Comparison of ENCODE assay signal across 12 cellular contexts in the genomic region with DNA sequence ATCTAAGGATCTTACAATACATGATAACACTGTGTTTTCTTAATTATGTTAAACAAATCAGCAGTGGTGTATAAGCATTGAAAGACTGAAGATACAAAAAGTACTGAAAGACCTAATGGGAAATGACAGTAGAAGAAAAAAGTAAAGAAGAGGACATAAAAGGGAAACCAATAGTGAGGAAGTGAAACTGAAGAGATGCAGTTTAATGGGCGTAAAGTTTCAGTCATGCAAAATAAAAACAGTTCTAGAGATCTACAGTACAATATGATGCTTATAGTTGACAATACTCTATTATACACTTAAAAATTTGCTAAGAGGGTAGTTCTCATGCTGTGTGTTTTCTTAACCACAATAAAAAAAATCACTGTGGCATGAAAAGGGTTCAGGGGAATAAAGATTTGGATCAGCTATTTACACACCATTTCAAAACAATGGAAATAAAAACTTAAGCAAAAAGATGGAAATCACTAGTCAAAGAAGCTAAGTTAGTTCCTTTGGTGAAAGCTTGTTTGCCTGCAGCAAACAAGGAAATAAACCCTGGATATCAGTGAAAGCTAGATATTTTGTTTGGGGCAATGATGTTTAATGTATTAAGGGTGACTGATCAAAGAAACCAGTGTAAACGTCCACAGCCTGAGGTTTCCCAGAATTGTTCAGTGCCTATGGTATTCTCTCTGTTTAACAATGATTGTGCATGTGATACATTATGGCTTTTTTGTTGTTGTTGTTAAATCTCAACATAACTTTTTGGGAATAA.
DNase-seq lines count a peak whose midpoint lies in the region; ATAC-seq lines count a peak whose summit lies in the region.
"Had no signal": no experiment of that assay in that cellular context is flagged by ENCODE, and none has a peak within 500 bp of the region (broad histone marks: within the 10 kb centered on the region; RNA-seq: fewer than 3 reads in every experiment).

No MANE protein-coding gene starts in this region.

- H3K27me3 Mint-ChIP-seq in CD8-positive, alpha-beta memory T cell = no peaks in the 10 kb centered on the region

- H3K27ac Mint-ChIP-seq in CD8-positive, alpha-beta memory T cell = no peak overlapping the region
- H3K27ac Mint-ChIP-seq: activated CD8-positive, alpha-beta T cell treated with anti-CD3 and anti-CD28 coated beads, Interleukin-2, amount 10 ng/mL, durations not matched to agents 7 days and 5 days had no signal

- POLR2A ChIA-PET in CD8-positive, alpha-beta memory T cell (lab: Charles Lee) = no interaction called here

- CTCF ChIA-PET in CD8-positive, alpha-beta memory T cell (lab: Charles Lee) = no interaction called here

- H3K36me3 Mint-ChIP-seq in CD8-positive, alpha-beta memory T cell = no peaks in the 10 kb centered on the region

- peak; percentile 28 for DNase-seq in SIG-M5 treated with dmso at 0.1 percent for 504 hours (lab: John Stamatoyannopoulos, UW; ENCODE audit: unreplicated experiment)
- no peak for DNase-seq in SIG-M5 (lab: John Stamatoyannopoulos, UW)
- no peak for DNase-seq in CD8-positive, alpha-beta memory T cell
- DNase-seq in midbrain (lab: John Stamatoyannopoulos, UW) = no peak
- no peak for DNase-seq in stimulated activated CD8-positive, alpha-beta memory T cell treated with anti-CD3 and anti-CD28 coated beads, Interleukin-4, amount 100 ng/mL, for 48 hours
- DNase-seq in SK-N-DZ (ENCODE audit: low spot score) = no peak
- DNase-seq: activated CD8-positive, alpha-beta T cell treated with anti-CD3 and anti-CD28 coated beads, Interleukin-2, amount 10 ng/mL, durations not matched to agents 7 days and 5 days; stimulated activated CD4-positive, alpha-beta T cell treated with anti-CD3 and anti-CD28 coated beads, Interleukin-12 subunit alpha, Interleukin-12 subunit beta, amount 100 ng/mL, for 4 hours; testis had no signal

- no peak overlapping the region for H3K4me3 Mint-ChIP-seq in CD8-positive, alpha-beta memory T cell
- H3K4me3 Mint-ChIP-seq: activated CD8-positive, alpha-beta T cell treated with anti-CD3 and anti-CD28 coated beads, Interleukin-2, amount 10 ng/mL, durations not matched to agents 7 days and 5 days had no signal

- ATAC-seq in HG02798 (IDR thresholded peaks at IDR 0.05; ENCODE audit: poor library complexity, unreplicated experiment) = peak; percentile 98
- ATAC-seq in HG03575 (IDR thresholded peaks at IDR 0.05; ENCODE audit: extremely low read depth, insufficient number of reproducible peaks, low FRiP score, unreplicated experiment) = peak; percentile 99
- ATAC-seq: activated CD8-positive, alpha-beta T cell treated with anti-CD3 and anti-CD28 coated beads, Interleukin-2, amount 10 ng/mL, durations not matched to agents 7 days and 5 days had no signal

- H3K36me3 ChIP-seq in CD8-positive, alpha-beta memory T cell (ENCODE audit: insufficient read depth, low read length) = no peaks in the 10 kb centered on the region

- H3K9me3 Mint-ChIP-seq in CD8-positive, alpha-beta memory T cell = peaks cover 6 to 21% (median 13%) of the 10 kb centered on the region in 5 donors

- no peaks in the 10 kb centered on the region for H3K9me3 ChIP-seq in CD8-positive, alpha-beta memory T cell (ENCODE audit: low read length)
- H3K9me3 ChIP-seq: testis had no signal

- no peaks in the 10 kb centered on the region for H3K27me3 ChIP-seq in CD8-positive, alpha-beta memory T cell (ENCODE audit: insufficient read depth, low read length, poor library complexity, severe bottlenecking)
- H3K27me3 ChIP-seq: testis had no signal

- H3K4me1 Mint-ChIP-seq in CD8-positive, alpha-beta memory T cell = no peaks in the 10 kb centered on the region

- no peak overlapping the region for H3K27ac ChIP-seq in CD8-positive, alpha-beta memory T cell (ENCODE audit: low read depth, low read length)
- H3K27ac ChIP-seq: KMS-11, testis had no signal

- no peaks in the 10 kb centered on the region for H3K4me1 ChIP-seq in CD8-positive, alpha-beta memory T cell (ENCODE audit: insufficient read depth, low read length)
- H3K4me1 ChIP-seq: testis had no signal

- H3K4me3 ChIP-seq in CD8-positive, alpha-beta memory T cell (ENCODE audit: low read length) = no peak overlapping the region
- H3K4me3 ChIP-seq: testis had no signal
